Comparison of ENCODE assay signal across 11 cellular contexts in the genomic region with DNA sequence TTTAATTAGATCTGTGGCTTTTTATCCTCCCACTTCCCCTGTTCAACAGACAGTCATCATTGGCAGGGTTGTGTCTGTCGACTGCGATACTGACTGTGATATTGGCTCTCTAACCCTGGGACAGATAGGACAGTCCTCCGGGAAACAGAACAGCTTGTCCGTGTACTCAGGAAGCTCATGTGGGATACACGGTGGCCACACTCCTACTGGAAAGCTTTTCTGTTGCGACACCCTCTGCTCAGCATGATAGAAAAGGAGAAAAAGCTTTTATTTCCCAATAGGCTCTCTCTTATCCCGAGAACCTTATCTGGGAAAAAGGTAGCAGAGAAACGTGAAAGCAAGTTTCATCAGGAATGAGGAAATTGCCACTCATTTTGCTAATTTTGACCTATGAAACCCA.
DNase-seq lines count a peak whose midpoint lies in the region; ATAC-seq and TF ChIP-seq lines count a peak whose summit lies in the region.
"Had no signal": no experiment of that assay in that cellular context is flagged by ENCODE, and none has a peak within 500 bp of the region (broad histone marks: within the 10 kb centered on the region; RNA-seq: fewer than 3 reads in every experiment).

No MANE protein-coding gene starts in this region.

- TF ChIP-seq CTCF in breast epithelium (IDR thresholded peaks at IDR 0.05) (no peak), spleen (IDR thresholded peaks at IDR 0.05 in 8 of 11, conservative IDR thresholded peaks at IDR 0.05 in 3 of 11) (no peak)

- H3K36me3 Mint-ChIP-seq in activated T-helper 2 cell treated with anti-CD3 and anti-CD28 coated beads, Interferon-gamma antibody, Interleukin-2, Interleukin-4, amounts not matched to agents 10 μg/mL and 5 μg/mL and 100 μg/mL, durations not matched to agents 14 hours and 24 hours and 36 hours (ENCODE audit: low read depth), result no peaks in the 10 kb centered on the region

- no peak for ATAC-seq in GM19351 (IDR thresholded peaks at IDR 0.05; ENCODE audit: unreplicated experiment)
- ATAC-seq in HG02973 (IDR thresholded peaks at IDR 0.05; ENCODE audit: unreplicated experiment), result no peak
- ATAC-seq: activated CD8-positive, alpha-beta T cell treated with anti-CD3 and anti-CD28 coated beads for 36 hours had no signal

- H3K27ac ChIP-seq in breast epithelium (peak overlapping the region; percentile 77 to 80), spleen (peak overlapping the region in 7 of 8 donors; percentile 38 to 84 (median 63))

- TF ChIP-seq POLR2A in breast epithelium (IDR thresholded peaks at IDR 0.05) (no peak), spleen (IDR thresholded peaks at IDR 0.05) (no peak)

- H3K9me3 Mint-ChIP-seq in activated T-helper 2 cell treated with anti-CD3 and anti-CD28 coated beads, Interferon-gamma antibody, Interleukin-2, Interleukin-4, amounts not matched to agents 10 μg/mL and 5 μg/mL and 100 μg/mL, durations not matched to agents 14 hours and 24 hours and 36 hours, result no peaks in the 10 kb centered on the region
- H3K9me3 Mint-ChIP-seq: activated CD8-positive, alpha-beta T cell treated with anti-CD3 and anti-CD28 coated beads for 36 hours had no signal

- peak; percentile 51 for DNase-seq in HuH-7 (ENCODE audit: low spot score)
- peak in 1 of 2 donors; percentile 67 for DNase-seq in breast epithelium (ENCODE audit: low spot score in 2 of 2)
- peak; percentile 47 for DNase-seq in hepatic stellate cell (ENCODE audit: low spot score)
- DNase-seq in spleen, result no peak
- no peak for DNase-seq in activated T-helper 2 cell treated with anti-CD3 and anti-CD28 coated beads, Interferon-gamma antibody, Interleukin-2, Interleukin-4, amounts not matched to agents 10 μg/mL and 5 μg/mL and 100 μg/mL, durations not matched to agents 14 hours and 24 hours and 36 hours (ENCODE audit: low spot score)
- no peak for DNase-seq in NCI-H526 treated with DMSO at 0.1 percent for 48 hours (lab: John Stamatoyannopoulos, UW)
- DNase-seq: activated CD8-positive, alpha-beta T cell treated with anti-CD3 and anti-CD28 coated beads for 36 hours; DMS53 had no signal

- H3K4me1 ChIP-seq in breast epithelium, result peaks cover 0 to 6% of the 10 kb centered on the region in 2 donors
- H3K4me1 ChIP-seq in spleen, result peaks cover 0 to 22% (median 3%) of the 10 kb centered on the region in 6 donors

- no peaks in the 10 kb centered on the region for H3K27me3 ChIP-seq in breast epithelium
- no peaks in the 10 kb centered on the region for H3K27me3 ChIP-seq in spleen (replicated peaks in 1 of 7)

- H3K4me3 Mint-ChIP-seq in activated T-helper 2 cell treated with anti-CD3 and anti-CD28 coated beads, Interferon-gamma antibody, Interleukin-2, Interleukin-4, amounts not matched to agents 10 μg/mL and 5 μg/mL and 100 μg/mL, durations not matched to agents 14 hours and 24 hours and 36 hours (ENCODE audit: low read depth), result no peak overlapping the region
- H3K4me3 Mint-ChIP-seq: activated CD8-positive, alpha-beta T cell treated with anti-CD3 and anti-CD28 coated beads for 36 hours had no signal

- H3K4me1 Mint-ChIP-seq in activated T-helper 2 cell treated with anti-CD3 and anti-CD28 coated beads, Interferon-gamma antibody, Interleukin-2, Interleukin-4, amounts not matched to agents 10 μg/mL and 5 μg/mL and 100 μg/mL, durations not matched to agents 14 hours and 24 hours and 36 hours (ENCODE audit: low read depth), result peaks cover 7% of the 10 kb centered on the region

- WGBS in spleen, 5 donors, result 40 to 71% (median 53%) methylated on average over 8 of the region's 8 CpGs

- H3K27ac Mint-ChIP-seq in activated T-helper 2 cell treated with anti-CD3 and anti-CD28 coated beads, Interferon-gamma antibody, Interleukin-2, Interleukin-4, amounts not matched to agents 10 μg/mL and 5 μg/mL and 100 μg/mL, durations not matched to agents 14 hours and 24 hours and 36 hours, result no peak overlapping the region
- H3K27ac Mint-ChIP-seq: activated CD8-positive, alpha-beta T cell treated with anti-CD3 and anti-CD28 coated beads for 36 hours had no signal

- H3K27me3 Mint-ChIP-seq in activated T-helper 2 cell treated with anti-CD3 and anti-CD28 coated beads, Interferon-gamma antibody, Interleukin-2, Interleukin-4, amounts not matched to agents 10 μg/mL and 5 μg/mL and 100 μg/mL, durations not matched to agents 14 hours and 24 hours and 36 hours (ENCODE audit: low read depth), result peaks cover 1% of the 10 kb centered on the region

- no peaks in the 10 kb centered on the region for H3K9me3 ChIP-seq in breast epithelium
- no peaks in the 10 kb centered on the region for H3K9me3 ChIP-seq in spleen

- intact Hi-C loops in breast epithelium (cut with DNase I; ENCODE audit: low total_unique reads) (no loop called here), spleen (cut with DNase I; ENCODE audit: low total_unique reads) (no loop called here)
- intact Hi-C loops in activated T-helper 2 cell treated with anti-CD3 and anti-CD28 coated beads, Interferon-gamma antibody, Interleukin-2, Interleukin-4, amounts not matched to agents 10 μg/mL and 5 μg/mL and 100 μg/mL, durations not matched to agents 14 hours and 24 hours and 36 hours (cut with micrococcal nuclease), result no loop called here

- peak overlapping the region in 1 of 3 donors; percentile 3 for H3K4me3 ChIP-seq in breast epithelium
- H3K4me3 ChIP-seq in spleen, result no peak overlapping the region
- H3K4me3 ChIP-seq: skin epidermis had no signal

- H3K36me3 ChIP-seq in breast epithelium, result no peaks in the 10 kb centered on the region
- H3K36me3 ChIP-seq in spleen, result no peaks in the 10 kb centered on the region

Comparison
In these comparisons a context has a peak if more than half of its experiments do, and no peak if none do; other contexts are left out.
1. DNase-seq: peak in HuH-7 (single experiment) and hepatic stellate cell (single experiment); none in spleen (single experiment), activated T-helper 2 cell treated with anti-CD3 and anti-CD28 coated beads, Interferon-gamma antibody, Interleukin-2, Interleukin-4, amounts not matched to agents 10 μg/mL and 5 μg/mL and 100 μg/mL, durations not matched to agents 14 hours and 24 hours and 36 hours (single experiment) and NCI-H526 treated with DMSO at 0.1 percent for 48 hours (single experiment).